ENCODE assay signal across 1 cellular context in the genomic region with DNA sequence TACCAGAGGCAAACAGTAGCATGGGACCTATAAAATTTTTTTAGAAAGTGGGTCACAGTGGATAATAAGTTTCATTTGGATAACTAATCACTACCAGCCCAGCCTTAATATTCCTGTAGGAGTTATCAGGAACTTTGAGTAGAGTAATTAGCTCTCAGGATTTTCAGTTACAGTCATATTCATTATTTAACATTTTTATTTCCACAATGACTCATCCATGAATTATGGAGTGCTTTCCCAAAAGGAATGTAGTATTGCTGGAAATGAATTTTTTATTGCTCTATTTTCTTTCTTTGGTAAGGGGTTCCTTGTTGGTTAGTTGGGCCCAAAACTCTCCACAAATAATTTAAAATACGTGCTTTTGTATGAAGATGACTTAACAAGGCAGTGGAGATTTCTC.
TF ChIP-seq lines count a peak whose summit lies in the region.

No MANE protein-coding gene starts in this region.

TF ChIP-seq in HCT116, 20 proteins besides CTCF, POLR2A, EP300 and RAD21 (continued from another document):
- TF ChIP-seq SP1 (IDR thresholded peaks at IDR 0.05; ENCODE audit: low read depth) (peak; percentile 48), FOSL1 (IDR thresholded peaks at IDR 0.05; ENCODE audit: low read depth) (peak; percentile 78), SRF (IDR thresholded peaks at IDR 0.05; ENCODE audit: low read depth) (no peak), SIN3A (IDR thresholded peaks at IDR 0.05; ENCODE audit: low read depth) (0 out of 2 replicates have a peak, but pooled peaks have one; percentile 20), CBX3 (IDR thresholded peaks at IDR 0.05; ENCODE audit: low read depth) (peak; percentile 42; the same call in 1 of the 2 replicates), YY1 (IDR thresholded peaks at IDR 0.05; ENCODE audit: extremely low read depth, insufficient replicate concordance, low read depth, low read length) (no peak), EZH2 (IDR thresholded peaks at IDR 0.05) (no peak), MAX (IDR thresholded peaks at IDR 0.05) (no peak), ZFX (IDR thresholded peaks at IDR 0.05) (no peak), ZNF274 (IDR thresholded peaks at IDR 0.05; ENCODE audit: low read depth, low read length) (no peak), EGR1 (IDR thresholded peaks at IDR 0.05; ENCODE audit: low read depth) (no peak), JUND (IDR thresholded peaks at IDR 0.05) (peak; percentile 70)
- TF ChIP-seq, protein P1, sequence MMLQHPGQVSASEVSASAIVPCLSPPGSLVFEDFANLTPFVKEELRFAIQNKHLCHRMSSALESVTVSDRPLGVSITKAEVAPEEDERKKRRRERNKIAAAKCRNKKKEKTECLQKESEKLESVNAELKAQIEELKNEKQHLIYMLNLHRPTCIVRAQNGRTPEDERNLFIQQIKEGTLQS (IDR thresholded peaks at IDR 0.05): no peak
- TF ChIP-seq, protein P2, sequence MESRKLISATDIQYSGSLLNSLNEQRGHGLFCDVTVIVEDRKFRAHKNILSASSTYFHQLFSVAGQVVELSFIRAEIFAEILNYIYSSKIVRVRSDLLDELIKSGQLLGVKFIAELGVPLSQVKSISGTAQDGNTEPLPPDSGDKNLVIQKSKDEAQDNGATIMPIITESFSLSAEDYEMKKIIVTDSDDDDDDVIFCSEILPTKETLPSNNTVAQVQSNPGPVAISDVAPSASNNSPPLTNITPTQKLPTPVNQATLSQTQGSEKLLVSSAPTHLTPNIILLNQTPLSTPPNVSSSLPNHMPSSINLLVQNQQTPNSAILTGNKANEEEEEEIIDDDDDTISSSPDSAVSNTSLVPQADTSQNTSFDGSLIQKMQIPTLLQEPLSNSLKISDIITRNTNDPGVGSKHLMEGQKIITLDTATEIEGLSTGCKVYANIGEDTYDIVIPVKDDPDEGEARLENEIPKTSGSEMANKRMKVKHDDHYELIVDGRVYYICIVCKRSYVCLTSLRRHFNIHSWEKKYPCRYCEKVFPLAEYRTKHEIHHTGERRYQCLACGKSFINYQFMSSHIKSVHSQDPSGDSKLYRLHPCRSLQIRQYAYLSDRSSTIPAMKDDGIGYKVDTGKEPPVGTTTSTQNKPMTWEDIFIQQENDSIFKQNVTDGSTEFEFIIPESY (IDR thresholded peaks at IDR 0.05; ENCODE audit: extremely low read depth, insufficient replicate concordance, low read length): no peak
